ENCODE assay signal across 12 cellular contexts in the genomic region with DNA sequence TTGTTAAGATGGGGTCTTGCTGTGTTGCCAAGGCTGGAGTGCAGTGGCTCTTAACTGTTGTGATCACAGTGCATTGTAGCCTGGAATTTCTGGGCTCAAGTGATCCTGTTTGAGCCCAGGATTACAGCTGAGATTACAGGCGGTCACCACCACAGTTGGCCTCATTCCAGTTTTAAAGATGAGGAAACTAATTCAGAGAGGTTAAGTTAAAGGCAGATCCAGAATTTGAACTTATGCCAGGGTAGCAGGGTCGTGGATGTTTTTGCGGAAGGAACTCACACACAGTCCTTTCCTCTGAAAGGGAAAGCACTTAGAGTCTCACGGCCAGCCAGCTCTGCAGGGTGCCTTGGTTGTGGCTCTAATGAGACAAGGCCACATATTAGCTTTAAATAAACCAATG.
DNase-seq lines count a peak whose midpoint lies in the region; ATAC-seq lines count a peak whose summit lies in the region.
"Had no signal": no experiment of that assay in that cellular context is flagged by ENCODE, and none has a peak within 500 bp of the region (broad histone marks: within the 10 kb centered on the region; RNA-seq: fewer than 3 reads in every experiment).

No MANE protein-coding gene starts in this region.

- no peaks in the 10 kb centered on the region for H3K9me3 Mint-ChIP-seq in central memory CD8-positive, alpha-beta T cell
- no peaks in the 10 kb centered on the region for H3K9me3 Mint-ChIP-seq in activated CD4-positive, alpha-beta T cell treated with anti-CD3 and anti-CD28 coated beads, Interleukin-2, amount 10 ng/mL, durations not matched to agents 7 days and 5 days
- H3K9me3 Mint-ChIP-seq: CD8-positive, alpha-beta T cell had no signal

- H3K4me1 Mint-ChIP-seq in central memory CD8-positive, alpha-beta T cell: no peaks in the 10 kb centered on the region
- H3K4me1 Mint-ChIP-seq in activated CD4-positive, alpha-beta T cell treated with anti-CD3 and anti-CD28 coated beads, Interleukin-2, amount 10 ng/mL, durations not matched to agents 7 days and 5 days: peaks cover 1% of the 10 kb centered on the region

- no peaks in the 10 kb centered on the region for H3K36me3 ChIP-seq in mesendoderm (ENCODE audit: control insufficient read depth, insufficient read depth, low read length)

- H3K27ac ChIP-seq in mesendoderm (ENCODE audit: low read depth, low read length): peak overlapping the region; percentile 34

- H2BK120ac ChIP-seq in mesendoderm (ENCODE audit: low read depth, low read length): no peak overlapping the region

- H2BK15ac ChIP-seq in mesendoderm (replicated peaks; ENCODE audit: low read depth): no peak overlapping the region

- H3K27ac Mint-ChIP-seq in central memory CD8-positive, alpha-beta T cell (ENCODE audit: low read depth): peak overlapping the region; percentile 54
- no peak overlapping the region for H3K27ac Mint-ChIP-seq in activated CD4-positive, alpha-beta T cell treated with anti-CD3 and anti-CD28 coated beads, Interleukin-2, amount 10 ng/mL, durations not matched to agents 7 days and 5 days
- H3K27ac Mint-ChIP-seq: activated naive CD8-positive, alpha-beta T cell; CD8-positive, alpha-beta T cell had no signal

- H3K27me3 Mint-ChIP-seq in central memory CD8-positive, alpha-beta T cell: no peaks in the 10 kb centered on the region
- H3K27me3 Mint-ChIP-seq in activated CD4-positive, alpha-beta T cell treated with anti-CD3 and anti-CD28 coated beads, Interleukin-2, amount 10 ng/mL, durations not matched to agents 7 days and 5 days: no peaks in the 10 kb centered on the region
- H3K27me3 Mint-ChIP-seq: activated naive CD8-positive, alpha-beta T cell had no signal

- H3K36me3 Mint-ChIP-seq in central memory CD8-positive, alpha-beta T cell (ENCODE audit: insufficient read depth): peaks cover 8% of the 10 kb centered on the region
- H3K36me3 Mint-ChIP-seq in activated CD4-positive, alpha-beta T cell treated with anti-CD3 and anti-CD28 coated beads, Interleukin-2, amount 10 ng/mL, durations not matched to agents 7 days and 5 days (ENCODE audit: low read depth): no peaks in the 10 kb centered on the region
- H3K36me3 Mint-ChIP-seq: activated naive CD8-positive, alpha-beta T cell had no signal

- peaks cover 7% of the 10 kb centered on the region for H3K79me1 ChIP-seq in mesendoderm (ENCODE audit: low read length)

- H2AK5ac ChIP-seq in mesendoderm (ENCODE audit: low read length): no peak overlapping the region

- no peaks in the 10 kb centered on the region for H3K27me3 ChIP-seq in mesendoderm (ENCODE audit: insufficient read depth, low read length, poor library complexity)

- CTCF ChIA-PET in activated CD4-positive, alpha-beta T cell treated with anti-CD3 and anti-CD28 coated beads, Interleukin-2, amount 10 ng/mL, durations not matched to agents 7 days and 5 days (lab: Charles Lee): no interaction called here

- POLR2A ChIA-PET in activated CD4-positive, alpha-beta T cell treated with anti-CD3 and anti-CD28 coated beads, Interleukin-2, amount 10 ng/mL, durations not matched to agents 7 days and 5 days (lab: Charles Lee): no interaction called here

- no peak overlapping the region for H3K4me3 ChIP-seq in mesendoderm (ENCODE audit: low read length)

- H3K18ac ChIP-seq in mesendoderm (ENCODE audit: low read length): no peak overlapping the region

- DNase-seq in ELR (ENCODE audit: low read depth) (peak; percentile 8), Kasumi-1 (lab: John Stamatoyannopoulos, UW) (peak; percentile 94 to 95), mesendoderm (peak; percentile 79), NCI-H1105 (lab: John Stamatoyannopoulos, UW) (no peak), SW480 (ENCODE audit: low spot score) (no peak)
- no peak for DNase-seq in central memory CD8-positive, alpha-beta T cell (ENCODE audit: low spot score in 2 of 2)
- DNase-seq in activated CD4-positive, alpha-beta T cell treated with anti-CD3 and anti-CD28 coated beads, Interleukin-2, amount 10 ng/mL, durations not matched to agents 7 days and 5 days: no peak
- DNase-seq in effector CD4-positive, alpha-beta T cell: no peak
- DNase-seq: activated CD4-positive, CD25-positive, alpha-beta regulatory T cell; CD8-positive, alpha-beta T cell; NCI-H774 had no signal

- H3K4me3 Mint-ChIP-seq in central memory CD8-positive, alpha-beta T cell: no peak overlapping the region
- no peak overlapping the region for H3K4me3 Mint-ChIP-seq in activated CD4-positive, alpha-beta T cell treated with anti-CD3 and anti-CD28 coated beads, Interleukin-2, amount 10 ng/mL, durations not matched to agents 7 days and 5 days
- H3K4me3 Mint-ChIP-seq: activated naive CD8-positive, alpha-beta T cell; CD8-positive, alpha-beta T cell had no signal

- H3K4me2 ChIP-seq in mesendoderm (ENCODE audit: low read length): no peak overlapping the region

- H3K79me2 ChIP-seq in mesendoderm (ENCODE audit: control insufficient read depth, insufficient read depth, low read length): peaks cover 26% of the 10 kb centered on the region

- peak overlapping the region; percentile 62 for H3K4ac ChIP-seq in mesendoderm (ENCODE audit: low read depth, low read length)

- ATAC-seq in central memory CD8-positive, alpha-beta T cell (replicated peaks; ENCODE audit: extremely low read depth, poor library complexity, severe bottlenecking): no peak
- ATAC-seq: CD8-positive, alpha-beta T cell had no signal

- no peak overlapping the region for H3K23ac ChIP-seq in mesendoderm (ENCODE audit: low read length)

- H2BK5ac ChIP-seq in mesendoderm (ENCODE audit: low read length): no peak overlapping the region

- H3K4me1 ChIP-seq in mesendoderm (ENCODE audit: control insufficient read depth, low read depth, low read length): peaks cover 20% of the 10 kb centered on the region

- no peak overlapping the region for H3K9ac ChIP-seq in mesendoderm (ENCODE audit: low read length)

- H4K5ac ChIP-seq in mesendoderm (ENCODE audit: low read length): no peak overlapping the region

- no peak overlapping the region for H4K8ac ChIP-seq in mesendoderm (ENCODE audit: low read depth, low read length)

- H3K56ac ChIP-seq in mesendoderm (ENCODE audit: low read length): peak overlapping the region; percentile 25

- WGBS in mesendoderm (ENCODE audit: extremely low coverage, insufficient coverage, low lambda C conversion rate): no CpG with 5 or more reads among the region's 4 CpGs

Comparison
In these comparisons a context has a peak if more than half of its experiments do, and no peak if none do; other contexts are left out.
1. DNase-seq: peak in ELR (single experiment), Kasumi-1 (2 of 2) and mesendoderm (single experiment); none in central memory CD8-positive, alpha-beta T cell (0 of 2), NCI-H1105 (single experiment), activated CD4-positive, alpha-beta T cell treated with anti-CD3 and anti-CD28 coated beads, Interleukin-2, amount 10 ng/mL, durations not matched to agents 7 days and 5 days (single experiment), effector CD4-positive, alpha-beta T cell (single experiment) and SW480 (single experiment).